ENCODE assay signal across 8 cellular contexts in genomic region chr10:99845837-99846382, GRCh38.
DNase-seq lines count a peak whose midpoint lies in the region; ATAC-seq and TF ChIP-seq lines count a peak whose summit lies in the region.

No MANE protein-coding gene starts in this region.

- no peaks in the 10 kb centered on the region for H3K79me2 ChIP-seq in GM23338 (replicated peaks; ENCODE audit: insufficient read depth)

- H3K27me3 ChIP-seq in GM23338 (ENCODE audit: insufficient read depth), result no peaks in the 10 kb centered on the region

- H3K9me2 ChIP-seq in GM23338 (ENCODE audit: insufficient read depth), result no peaks in the 10 kb centered on the region

- H3K27ac ChIP-seq in GM23338 (ENCODE audit: low read depth), result no peak overlapping the region
- H3K27ac ChIP-seq in angular gyrus (ENCODE audit: low read depth, low read length), result peak overlapping the region; percentile 29

- 0 out of 2 replicates have a peak overlapping the region, but pooled peaks have one; percentile 6 for H3K4me3 ChIP-seq in GM23338

- peaks cover 8% of the 10 kb centered on the region for H3K27me3 Mint-ChIP-seq in GM23338 (ENCODE audit: insufficient read depth, low read depth, poor library complexity)
- H3K27me3 Mint-ChIP-seq in T-helper 1 cell treated with Interleukin-12 subunit alpha and Interleukin-12 subunit beta and Interleukin-4 antibody, amounts not matched to agents 30 μg/mL and 1 μg/mL, for 36 hours (ENCODE audit: low read depth), result no peaks in the 10 kb centered on the region

- TF ChIP-seq CTCF in GM23338 (conservative IDR thresholded peaks at IDR 0.05; ENCODE audit: low read depth in 2 of 2), result peak; percentile 98 to 99

- ATAC-seq in GM23338 (peak; percentile 71), HG03097 (IDR thresholded peaks at IDR 0.05; ENCODE audit: low FRiP score, unreplicated experiment) (no peak)

- DNase-seq in DMS114 treated with DMSO at 0.1 percent for 48 hours (lab: John Stamatoyannopoulos, UW; ENCODE audit: unreplicated experiment) (peak; percentile 86), GM23338 (ENCODE audit: low spot score) (peak; percentile 95), NCI-H1105 treated with DMSO at 0.1 percent for 48 hours (lab: John Stamatoyannopoulos, UW) (peak; percentile 57), hepatic stellate cell (ENCODE audit: low spot score) (peak; percentile 70), retina (peak; percentile 87)

- peaks cover 8% of the 10 kb centered on the region for H3K9me3 Mint-ChIP-seq in GM23338
- H3K9me3 Mint-ChIP-seq in T-helper 1 cell treated with Interleukin-12 subunit alpha and Interleukin-12 subunit beta and Interleukin-4 antibody, amounts not matched to agents 30 μg/mL and 1 μg/mL, for 36 hours, result no peaks in the 10 kb centered on the region

- H3K4me1 ChIP-seq in GM23338 (ENCODE audit: insufficient read depth), result peaks cover 25% of the 10 kb centered on the region

- H3K4me1 Mint-ChIP-seq in GM23338, result peaks cover 41% of the 10 kb centered on the region
- H3K4me1 Mint-ChIP-seq in T-helper 1 cell treated with Interleukin-12 subunit alpha and Interleukin-12 subunit beta and Interleukin-4 antibody, amounts not matched to agents 30 μg/mL and 1 μg/mL, for 36 hours (ENCODE audit: low read depth), result peaks cover 4% of the 10 kb centered on the region

- peak overlapping the region; percentile 18; the same call in 1 of the 2 replicates for H3K4me2 ChIP-seq in GM23338

- peak overlapping the region; percentile 19; the same call in 1 of the 3 replicates for H3K4me3 Mint-ChIP-seq in GM23338
- peak overlapping the region; percentile 7 for H3K4me3 Mint-ChIP-seq in T-helper 1 cell treated with Interleukin-12 subunit alpha and Interleukin-12 subunit beta and Interleukin-4 antibody, amounts not matched to agents 30 μg/mL and 1 μg/mL, for 36 hours

- H2AFZ ChIP-seq in GM23338, result peak overlapping the region; percentile 49

- no peaks in the 10 kb centered on the region for H3K36me3 ChIP-seq in GM23338 (ENCODE audit: insufficient read depth)

- H3K36me3 Mint-ChIP-seq in GM23338 (ENCODE audit: low read depth), result peaks cover 5% of the 10 kb centered on the region
- H3K36me3 Mint-ChIP-seq in T-helper 1 cell treated with Interleukin-12 subunit alpha and Interleukin-12 subunit beta and Interleukin-4 antibody, amounts not matched to agents 30 μg/mL and 1 μg/mL, for 36 hours (ENCODE audit: low read depth), result no peaks in the 10 kb centered on the region

- H3K27ac Mint-ChIP-seq in GM23338, result 0 out of 2 replicates have a peak overlapping the region, but pooled peaks have one; percentile 42
- no peak overlapping the region for H3K27ac Mint-ChIP-seq in T-helper 1 cell treated with Interleukin-12 subunit alpha and Interleukin-12 subunit beta and Interleukin-4 antibody, amounts not matched to agents 30 μg/mL and 1 μg/mL, for 36 hours

- peaks cover 4% of the 10 kb centered on the region; the same call in 1 of the 2 replicates for H3F3A ChIP-seq in GM23338 (replicated peaks; ENCODE audit: low read depth)

- H4K20me1 ChIP-seq in GM23338 (replicated peaks; ENCODE audit: insufficient read depth), result no peaks in the 10 kb centered on the region

TF ChIP-seq in GM23338, 12 proteins besides CTCF, POLR2A, EP300 and RAD21:
- no peak for TF ChIP-seq STAT1 (IDR thresholded peaks at IDR 0.05; ENCODE audit: unreplicated experiment)
- TF ChIP-seq CREB1 (CRISPR knock-in tag; IDR thresholded peaks at IDR 0.05; ENCODE audit: low read depth), result peak; percentile 41; the same call in 1 of the 2 replicates
- TF ChIP-seq, protein P1, sequence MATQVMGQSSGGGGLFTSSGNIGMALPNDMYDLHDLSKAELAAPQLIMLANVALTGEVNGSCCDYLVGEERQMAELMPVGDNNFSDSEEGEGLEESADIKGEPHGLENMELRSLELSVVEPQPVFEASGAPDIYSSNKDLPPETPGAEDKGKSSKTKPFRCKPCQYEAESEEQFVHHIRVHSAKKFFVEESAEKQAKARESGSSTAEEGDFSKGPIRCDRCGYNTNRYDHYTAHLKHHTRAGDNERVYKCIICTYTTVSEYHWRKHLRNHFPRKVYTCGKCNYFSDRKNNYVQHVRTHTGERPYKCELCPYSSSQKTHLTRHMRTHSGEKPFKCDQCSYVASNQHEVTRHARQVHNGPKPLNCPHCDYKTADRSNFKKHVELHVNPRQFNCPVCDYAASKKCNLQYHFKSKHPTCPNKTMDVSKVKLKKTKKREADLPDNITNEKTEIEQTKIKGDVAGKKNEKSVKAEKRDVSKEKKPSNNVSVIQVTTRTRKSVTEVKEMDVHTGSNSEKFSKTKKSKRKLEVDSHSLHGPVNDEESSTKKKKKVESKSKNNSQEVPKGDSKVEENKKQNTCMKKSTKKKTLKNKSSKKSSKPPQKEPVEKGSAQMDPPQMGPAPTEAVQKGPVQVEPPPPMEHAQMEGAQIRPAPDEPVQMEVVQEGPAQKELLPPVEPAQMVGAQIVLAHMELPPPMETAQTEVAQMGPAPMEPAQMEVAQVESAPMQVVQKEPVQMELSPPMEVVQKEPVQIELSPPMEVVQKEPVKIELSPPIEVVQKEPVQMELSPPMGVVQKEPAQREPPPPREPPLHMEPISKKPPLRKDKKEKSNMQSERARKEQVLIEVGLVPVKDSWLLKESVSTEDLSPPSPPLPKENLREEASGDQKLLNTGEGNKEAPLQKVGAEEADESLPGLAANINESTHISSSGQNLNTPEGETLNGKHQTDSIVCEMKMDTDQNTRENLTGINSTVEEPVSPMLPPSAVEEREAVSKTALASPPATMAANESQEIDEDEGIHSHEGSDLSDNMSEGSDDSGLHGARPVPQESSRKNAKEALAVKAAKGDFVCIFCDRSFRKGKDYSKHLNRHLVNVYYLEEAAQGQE (IDR thresholded peaks at IDR 0.05; ENCODE audit: unreplicated experiment), result no peak
- no peak for TF ChIP-seq ZNF331 (CRISPR knock-in tag; IDR thresholded peaks at IDR 0.05; ENCODE audit: low read depth)
TF ChIP-seq in GM23338: peak in this region for 1.
